In the genomic region with DNA sequence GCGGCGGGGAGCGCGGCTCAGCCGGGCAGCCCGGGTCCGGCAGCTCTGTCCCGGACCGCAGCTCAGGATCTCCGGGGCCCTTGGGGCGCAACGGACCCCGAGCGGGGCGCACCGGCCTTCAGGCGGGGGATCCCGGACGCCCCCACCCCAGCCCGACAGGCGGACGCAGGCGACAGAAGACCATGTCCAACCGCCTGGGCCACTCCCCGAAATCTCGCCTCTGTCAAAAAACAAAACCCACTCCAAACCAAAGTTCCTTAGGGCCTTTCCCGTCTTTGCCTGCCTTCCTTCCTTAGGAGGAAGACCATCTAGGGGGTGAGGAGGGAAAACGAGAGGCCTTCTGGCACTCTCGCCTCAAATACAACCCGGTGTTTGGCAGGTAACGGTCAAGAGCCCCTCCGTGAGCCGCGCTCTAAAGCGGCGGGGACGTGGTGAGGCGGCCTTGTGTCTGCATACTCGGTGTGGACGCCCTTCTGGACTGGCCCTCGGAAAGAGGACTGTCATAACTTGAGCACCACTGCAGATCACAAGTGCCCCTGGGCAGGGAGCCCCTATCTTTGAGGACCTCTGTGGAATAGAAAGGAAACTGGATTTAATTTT, we compare ENCODE assay signal across 8 cellular contexts. TPM values are rescaled to one million over a fixed set of nuclear protein-coding genes. Genes with fewer than 3 reads are reported as not detected.
A peak's percentile ranks its signal among the peaks of the same experiment; 100 is the strongest.
DNase-seq lines count a peak whose midpoint lies in the region; ATAC-seq and TF ChIP-seq lines count a peak whose summit lies in the region.

No MANE protein-coding gene starts in this region.

- H3K27me3 ChIP-seq in GM23338 (ENCODE audit: insufficient read depth) (peaks cover 18% of the 10 kb centered on the region), RWPE2 (ENCODE audit: insufficient read depth, poor library complexity, severe bottlenecking) (no peaks in the 10 kb centered on the region), muscle layer of colon (ENCODE audit: control insufficient read depth in 1 of 2, insufficient read depth in 2 of 2, low read length in 2 of 2) (no peaks in the 10 kb centered on the region)

- peak overlapping the region; percentile 100 for H2AFZ ChIP-seq in GM23338

- H3K4me1 Mint-ChIP-seq in GM23338, result peaks cover 2% of the 10 kb centered on the region
- H3K4me1 Mint-ChIP-seq in endothelial cell (ENCODE audit: unreplicated experiment), result peaks cover 9% of the 10 kb centered on the region

- H3K36me3 Mint-ChIP-seq in GM23338 (ENCODE audit: low read depth) (no peaks in the 10 kb centered on the region), endothelial cell (ENCODE audit: low read depth, unreplicated experiment) (peaks cover 3% of the 10 kb centered on the region)

- H3K9ac ChIP-seq in muscle layer of colon (ENCODE audit: low read length), result peak overlapping the region; percentile 98

- H3K27me3 Mint-ChIP-seq in GM23338 (ENCODE audit: insufficient read depth, low read depth, poor library complexity) (peaks cover 14% of the 10 kb centered on the region), endothelial cell (ENCODE audit: unreplicated experiment) (peaks cover 2% of the 10 kb centered on the region)

- intact Hi-C loops in sciatic nerve (cut with DNase I), result no loop called here

- H3K27ac ChIP-seq in GM23338 (ENCODE audit: low read depth) (no peak overlapping the region), RWPE2 (ENCODE audit: poor library complexity, severe bottlenecking) (peak overlapping the region; percentile 56), muscle layer of colon (ENCODE audit: low read depth, low read length) (peak overlapping the region; percentile 90)

- no peaks in the 10 kb centered on the region for H3K9me3 Mint-ChIP-seq in GM23338
- H3K9me3 Mint-ChIP-seq in endothelial cell (ENCODE audit: unreplicated experiment), result no peaks in the 10 kb centered on the region

- no peak overlapping the region for H3K27ac Mint-ChIP-seq in GM23338
- H3K27ac Mint-ChIP-seq in endothelial cell (ENCODE audit: unreplicated experiment), result peak overlapping the region; percentile 45

- in situ Hi-C loops in G401 (cut with HindIII; ENCODE audit: low sequenced_read_pairs), result no loop called here

- peak; percentile 12 for ATAC-seq in GM23338
- peak; percentile 30 for ATAC-seq in RWPE2 (ENCODE audit: low read depth)
- no peak for ATAC-seq in sciatic nerve

- TF ChIP-seq CTCF in GM23338 (conservative IDR thresholded peaks at IDR 0.05; ENCODE audit: low read depth in 2 of 2) (no peak), RWPE2 (IDR thresholded peaks at IDR 0.05; ENCODE audit: poor library complexity, severe bottlenecking) (no peak), endothelial cell (IDR thresholded peaks at IDR 0.05; ENCODE audit: unreplicated experiment) (no peak)

- no peaks in the 10 kb centered on the region for H3K9me3 ChIP-seq in RWPE2 (ENCODE audit: severe bottlenecking)
- H3K9me3 ChIP-seq in muscle layer of colon (ENCODE audit: low read length), result no peaks in the 10 kb centered on the region

- H3K79me2 ChIP-seq in GM23338 (replicated peaks; ENCODE audit: insufficient read depth), result no peaks in the 10 kb centered on the region

- no peaks in the 10 kb centered on the region for H3K9me2 ChIP-seq in GM23338 (ENCODE audit: insufficient read depth)

- H3K4me3 ChIP-seq in GM23338 (peak overlapping the region; percentile 96), RWPE2 (ENCODE audit: severe bottlenecking) (peak overlapping the region; percentile 88), muscle layer of colon (ENCODE audit: low read depth in 1 of 2, low read length in 2 of 2) (peak overlapping the region; percentile 67 to 89)

- H3F3A ChIP-seq in GM23338 (replicated peaks; ENCODE audit: low read depth), result peaks cover 4% of the 10 kb centered on the region; the same call in 1 of the 2 replicates

- H3K4me2 ChIP-seq in GM23338, result peak overlapping the region; percentile 95

- H4K20me1 ChIP-seq in GM23338 (replicated peaks; ENCODE audit: insufficient read depth), result no peaks in the 10 kb centered on the region

- H3K4me1 ChIP-seq in GM23338 (ENCODE audit: insufficient read depth) (peaks cover 7% of the 10 kb centered on the region; the same call in 1 of the 2 replicates), RWPE2 (ENCODE audit: insufficient read depth, poor library complexity, severe bottlenecking) (no peaks in the 10 kb centered on the region), muscle layer of colon (ENCODE audit: insufficient read depth, low read length) (peaks cover 15% of the 10 kb centered on the region)

- peak overlapping the region; percentile 90 for H3K4me3 Mint-ChIP-seq in GM23338
- H3K4me3 Mint-ChIP-seq in endothelial cell (ENCODE audit: unreplicated experiment), result peak overlapping the region; percentile 98

- DNase-seq in G401 (ENCODE audit: low spot score) (peak; percentile 15), GM23338 (ENCODE audit: low spot score) (peak; percentile 21), RWPE2 (ENCODE audit: low spot score) (no peak), endothelial cell (ENCODE audit: low spot score) (peak; percentile 13), sciatic nerve (ENCODE audit: low spot score) (no peak), NCI-H510A treated with DMSO at 0.1 percent for 48 hours (lab: John Stamatoyannopoulos, UW) (no peak)
- no peak for DNase-seq in activated CD4-positive, alpha-beta T cell treated with anti-CD3 and anti-CD28 coated beads, Interleukin-2, amount 50 U/mL, for 1 hour

- H3K36me3 ChIP-seq in GM23338 (ENCODE audit: insufficient read depth) (no peaks in the 10 kb centered on the region), RWPE2 (ENCODE audit: low read depth) (peaks cover 25% of the 10 kb centered on the region), muscle layer of colon (ENCODE audit: insufficient read depth, low read length) (peaks cover 7% of the 10 kb centered on the region)

TF ChIP-seq in GM23338, 12 proteins besides CTCF, POLR2A, EP300 and RAD21 (continues in another document):
- TF ChIP-seq EZH2 (IDR thresholded peaks at IDR 0.05; ENCODE audit: low read depth, unreplicated experiment) (no peak), ZNF331 (CRISPR knock-in tag; IDR thresholded peaks at IDR 0.05; ENCODE audit: low read depth) (no peak)

RNA-seq across cellular contexts. Expression of a gene that starts 0.6 kb away (rescaled TPM):
- 1.8 and 3.9 TPM in 2 replicates for total RNA-seq in G401 (2014; rRNA removed; shearing (Covaris generic))
- 0.54 and 1.9 TPM in 2 replicates for total RNA-seq in GM23338 (2014; rRNA removed; shearing (Covaris generic))
- 1.1 and 2.5 TPM in 2 replicates for polyA plus RNA-seq in GM23338 (2016; fragmentation: Nextera tagmentation; extraction: Ambion mirVana)
- total RNA-seq in endothelial cell (ENCODE audit: unreplicated experiment), result 13.3 TPM
- total RNA-seq in sciatic nerve, result 37.2 TPM

RNA-seq across cellular contexts. Expression of a gene that starts 15.0 kb away (rescaled TPM):
- total RNA-seq in G401 (2014; rRNA removed; shearing (Covaris generic)), result 9.5 and 19.2 TPM in 2 replicates
- total RNA-seq in GM23338 (2014; rRNA removed; shearing (Covaris generic)), result 3.2 and 8.5 TPM in 2 replicates
- polyA plus RNA-seq in GM23338 (2016; fragmentation: Nextera tagmentation; extraction: Ambion mirVana), result 3.2 and 4.2 TPM in 2 replicates
- total RNA-seq in endothelial cell (ENCODE audit: unreplicated experiment) (3.8 TPM), sciatic nerve (44.8 TPM)

Comparison
In these comparisons a context has a peak if more than half of its experiments do, and no peak if none do; other contexts are left out.
1. DNase-seq: peak in G401 (single experiment), GM23338 (single experiment) and endothelial cell (single experiment); none in RWPE2 (single experiment), sciatic nerve (single experiment), NCI-H510A treated with DMSO at 0.1 percent for 48 hours (single experiment) and activated CD4-positive, alpha-beta T cell treated with anti-CD3 and anti-CD28 coated beads, Interleukin-2, amount 50 U/mL, for 1 hour (single experiment).
2. Peak in every context shown above with its lines, with median percentiles within 50 percentile points of each other: H3K4me3 ChIP-seq.